Comparison of ENCODE assay signal across 1 cellular context in the genomic region with DNA sequence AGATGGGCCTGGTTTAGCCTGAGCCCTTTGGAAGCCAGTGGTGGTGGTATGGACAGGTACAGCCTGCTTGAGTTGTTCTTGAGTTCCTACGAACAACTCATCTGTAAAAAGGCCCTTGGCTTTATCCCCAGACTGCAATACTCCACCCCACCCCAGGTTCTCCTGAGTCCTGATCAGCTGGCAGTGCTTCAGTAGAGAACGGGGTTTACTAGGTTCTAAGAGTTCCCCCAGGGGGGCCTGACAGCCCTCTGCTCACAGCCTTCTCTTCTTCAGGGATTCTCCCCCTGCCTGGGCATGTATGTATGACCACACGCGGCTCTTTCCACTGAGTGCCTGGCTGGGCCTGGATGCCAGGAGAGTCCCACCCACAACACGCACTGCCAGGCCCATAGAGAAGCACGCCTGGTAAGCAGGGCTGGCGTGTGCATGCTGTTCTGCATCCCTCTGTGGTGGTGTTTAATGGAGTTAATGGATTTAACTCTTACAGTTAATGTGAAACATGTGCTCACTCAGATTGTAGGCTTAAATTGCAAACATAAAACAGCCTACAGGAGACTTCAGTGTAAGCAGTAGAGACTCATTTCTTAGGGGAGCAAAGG.
TF ChIP-seq lines count a peak whose summit lies in the region.

No MANE protein-coding gene starts in this region.

TF ChIP-seq in HepG2, 621 proteins besides CTCF, POLR2A, EP300 and RAD21:
- no peak for TF ChIP-seq ZNF556 (CRISPR knock-in tag; IDR thresholded peaks at IDR 0.05; ENCODE audit: borderline replicate concordance)
TF ChIP-seq in HepG2: peak in this region for 0.
